In genomic region chr10:95363303-95363912, GRCh38 we compare ENCODE assay signal across 8 cellular contexts.
DNase-seq lines count a peak whose midpoint lies in the region; ATAC-seq lines count a peak whose summit lies in the region.

No MANE protein-coding gene starts in this region.

- H3K9me3 Mint-ChIP-seq in activated T-cell treated with anti-CD3 and anti-CD28 coated beads, Interleukin-2, amount 50 U/mL, for 4 hours = no peaks in the 10 kb centered on the region

- peaks cover 9% of the 10 kb centered on the region for H3K27me3 Mint-ChIP-seq in activated T-cell treated with anti-CD3 and anti-CD28 coated beads, Interleukin-2, amount 50 U/mL, for 4 hours (ENCODE audit: low read depth)

- DNase-seq in DMS114 treated with DMSO at 0.1 percent for 48 hours (lab: John Stamatoyannopoulos, UW; ENCODE audit: unreplicated experiment) (peak; percentile 70), NCI-H345 (lab: John Stamatoyannopoulos, UW) (peak; percentile 49), globus pallidus (ENCODE audit: low spot score) (peak; percentile 52), putamen (ENCODE audit: low spot score) (peak; percentile 53), COR-L47 (lab: John Stamatoyannopoulos, UW) (no peak)
- peak; percentile 10 for DNase-seq in activated T-cell treated with anti-CD3 and anti-CD28 coated beads, Interleukin-2, amount 50 U/mL, for 4 hours

- ATAC-seq in GM19025 (IDR thresholded peaks at IDR 0.05; ENCODE audit: low read depth, unreplicated experiment) = peak; percentile 61
- ATAC-seq in HG03196 (IDR thresholded peaks at IDR 0.05; ENCODE audit: unreplicated experiment) = peak; percentile 55
- ATAC-seq in activated T-cell treated with anti-CD3 and anti-CD28 coated beads, Interleukin-2, amount 50 U/mL, for 4 hours = peak in 1 of 2 donors; percentile 71

- no peaks in the 10 kb centered on the region for H3K4me1 Mint-ChIP-seq in activated T-cell treated with anti-CD3 and anti-CD28 coated beads, Interleukin-2, amount 50 U/mL, for 4 hours (ENCODE audit: low read depth)

- no peaks in the 10 kb centered on the region for H3K36me3 Mint-ChIP-seq in activated T-cell treated with anti-CD3 and anti-CD28 coated beads, Interleukin-2, amount 50 U/mL, for 4 hours (ENCODE audit: insufficient read depth)

- H3K4me3 Mint-ChIP-seq in activated T-cell treated with anti-CD3 and anti-CD28 coated beads, Interleukin-2, amount 50 U/mL, for 4 hours = no peak overlapping the region
